Comparison of ENCODE assay signal across 2 cellular contexts in genomic region chr20:50285376-50286173, GRCh38.
TF ChIP-seq lines count a peak whose summit lies in the region.

No MANE protein-coding gene starts in this region.

TF ChIP-seq in HEK293, 187 proteins besides CTCF, POLR2A, EP300 and RAD21 (continued from another document and continues in another):
- TF ChIP-seq, protein P1, sequence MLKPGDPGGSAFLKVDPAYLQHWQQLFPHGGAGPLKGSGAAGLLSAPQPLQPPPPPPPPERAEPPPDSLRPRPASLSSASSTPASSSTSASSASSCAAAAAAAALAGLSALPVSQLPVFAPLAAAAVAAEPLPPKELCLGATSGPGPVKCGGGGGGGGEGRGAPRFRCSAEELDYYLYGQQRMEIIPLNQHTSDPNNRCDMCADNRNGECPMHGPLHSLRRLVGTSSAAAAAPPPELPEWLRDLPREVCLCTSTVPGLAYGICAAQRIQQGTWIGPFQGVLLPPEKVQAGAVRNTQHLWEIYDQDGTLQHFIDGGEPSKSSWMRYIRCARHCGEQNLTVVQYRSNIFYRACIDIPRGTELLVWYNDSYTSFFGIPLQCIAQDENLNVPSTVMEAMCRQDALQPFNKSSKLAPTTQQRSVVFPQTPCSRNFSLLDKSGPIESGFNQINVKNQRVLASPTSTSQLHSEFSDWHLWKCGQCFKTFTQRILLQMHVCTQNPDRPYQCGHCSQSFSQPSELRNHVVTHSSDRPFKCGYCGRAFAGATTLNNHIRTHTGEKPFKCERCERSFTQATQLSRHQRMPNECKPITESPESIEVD (tag by site-specific recombination; IDR thresholded peaks at IDR 0.05) = peak; percentile 94
- TF ChIP-seq ZBTB8A (tag by site-specific recombination; IDR thresholded peaks at IDR 0.05) (no peak), KLF17 (tag by site-specific recombination; IDR thresholded peaks at IDR 0.05) (peak; percentile 74), ZBTB6 (tag by site-specific recombination; IDR thresholded peaks at IDR 0.05) (no peak), ZNF10 (tag by site-specific recombination; IDR thresholded peaks at IDR 0.05) (0 out of 2 replicates have a peak, but pooled peaks have one; percentile 27), ZNF747 (tag by site-specific recombination; IDR thresholded peaks at IDR 0.05) (no peak), RBAK (tag by site-specific recombination; IDR thresholded peaks at IDR 0.05) (no peak), ZNF16 (tag by site-specific recombination; IDR thresholded peaks at IDR 0.05; ENCODE audit: low read depth) (no peak), ZNF404 (tag by site-specific recombination; IDR thresholded peaks at IDR 0.05) (no peak), GLI4 (tag by site-specific recombination; IDR thresholded peaks at IDR 0.05) (no peak), SP2 (tag by site-specific recombination; IDR thresholded peaks at IDR 0.05) (peak; percentile 14; the same call in 1 of the 2 replicates), ZBTB20 (tag by site-specific recombination; IDR thresholded peaks at IDR 0.05) (peak; percentile 97), ZNF423 (tag by site-specific recombination; IDR thresholded peaks at IDR 0.05) (no peak), ZNF239 (tag by site-specific recombination; IDR thresholded peaks at IDR 0.05) (no peak), BCL11B (tag by site-specific recombination; IDR thresholded peaks at IDR 0.05; ENCODE audit: low read depth) (no peak), ZNF560 (tag by site-specific recombination; IDR thresholded peaks at IDR 0.05; ENCODE audit: borderline replicate concordance) (no peak), ZNF426 (tag by site-specific recombination; IDR thresholded peaks at IDR 0.05) (no peak), ZNF707 (tag by site-specific recombination; IDR thresholded peaks at IDR 0.05) (no peak), ZNF449 (tag by site-specific recombination; IDR thresholded peaks at IDR 0.05) (no peak), BCL6B (tag by site-specific recombination; IDR thresholded peaks at IDR 0.05) (0 out of 2 replicates have a peak, but pooled peaks have one; percentile 9), ZFP69B (tag by site-specific recombination; IDR thresholded peaks at IDR 0.05) (peak; percentile 74), ZNF324 (tag by site-specific recombination; IDR thresholded peaks at IDR 0.05) (no peak; the same call in 1 of the 2 replicates), ZNF777 (tag by site-specific recombination; IDR thresholded peaks at IDR 0.05; ENCODE audit: borderline replicate concordance) (no peak), ZNF248 (tag by site-specific recombination; IDR thresholded peaks at IDR 0.05) (no peak), ZNF48 (tag by site-specific recombination; IDR thresholded peaks at IDR 0.05) (no peak), SCRT2 (tag by site-specific recombination; IDR thresholded peaks at IDR 0.05) (no peak)
- TF ChIP-seq, protein P2, sequence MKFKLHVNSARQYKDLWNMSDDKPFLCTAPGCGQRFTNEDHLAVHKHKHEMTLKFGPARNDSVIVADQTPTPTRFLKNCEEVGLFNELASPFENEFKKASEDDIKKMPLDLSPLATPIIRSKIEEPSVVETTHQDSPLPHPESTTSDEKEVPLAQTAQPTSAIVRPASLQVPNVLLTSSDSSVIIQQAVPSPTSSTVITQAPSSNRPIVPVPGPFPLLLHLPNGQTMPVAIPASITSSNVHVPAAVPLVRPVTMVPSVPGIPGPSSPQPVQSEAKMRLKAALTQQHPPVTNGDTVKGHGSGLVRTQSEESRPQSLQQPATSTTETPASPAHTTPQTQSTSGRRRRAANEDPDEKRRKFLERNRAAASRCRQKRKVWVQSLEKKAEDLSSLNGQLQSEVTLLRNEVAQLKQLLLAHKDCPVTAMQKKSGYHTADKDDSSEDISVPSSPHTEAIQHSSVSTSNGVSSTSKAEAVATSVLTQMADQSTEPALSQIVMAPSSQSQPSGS (tag by site-specific recombination; IDR thresholded peaks at IDR 0.05; ENCODE audit: low read depth) = no peak

TF ChIP-seq in HepG2, 621 proteins besides CTCF, POLR2A, EP300 and RAD21 (continued from another document):
- TF ChIP-seq, protein P3, sequence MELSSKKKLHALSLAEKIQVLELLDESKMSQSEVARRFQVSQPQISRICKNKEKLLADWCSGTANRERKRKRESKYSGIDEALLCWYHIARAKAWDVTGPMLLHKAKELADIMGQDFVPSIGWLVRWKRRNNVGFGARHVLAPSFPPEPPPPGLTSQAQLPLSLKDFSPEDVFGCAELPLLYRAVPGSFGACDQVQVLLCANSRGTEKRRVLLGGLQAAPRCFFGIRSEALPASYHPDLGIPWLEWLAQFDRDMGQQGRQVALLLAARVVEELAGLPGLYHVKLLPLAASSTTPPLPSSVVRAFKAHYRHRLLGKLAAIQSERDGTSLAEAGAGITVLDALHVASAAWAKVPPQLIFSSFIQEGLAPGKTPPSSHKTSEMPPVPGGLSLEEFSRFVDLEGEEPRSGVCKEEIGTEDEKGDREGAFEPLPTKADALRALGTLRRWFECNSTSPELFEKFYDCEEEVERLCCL (CRISPR knock-in tag; IDR thresholded peaks at IDR 0.05; ENCODE audit: borderline replicate concordance) = no peak
- TF ChIP-seq BCLAF1 (IDR thresholded peaks at IDR 0.05) (no peak), RFX1 (IDR thresholded peaks at IDR 0.05) (no peak), HNF4A (CRISPR knock-in tag; IDR thresholded peaks at IDR 0.05) (no peak), ZNF670 (CRISPR knock-in tag; IDR thresholded peaks at IDR 0.05; ENCODE audit: borderline replicate concordance) (no peak)
- TF ChIP-seq, protein P4, sequence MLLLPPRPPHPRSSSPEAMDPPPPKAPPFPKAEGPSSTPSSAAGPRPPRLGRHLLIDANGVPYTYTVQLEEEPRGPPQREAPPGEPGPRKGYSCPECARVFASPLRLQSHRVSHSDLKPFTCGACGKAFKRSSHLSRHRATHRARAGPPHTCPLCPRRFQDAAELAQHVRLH (CRISPR knock-in tag; IDR thresholded peaks at IDR 0.05; ENCODE audit: borderline replicate concordance, low read depth) = no peak
